In the genomic region with DNA sequence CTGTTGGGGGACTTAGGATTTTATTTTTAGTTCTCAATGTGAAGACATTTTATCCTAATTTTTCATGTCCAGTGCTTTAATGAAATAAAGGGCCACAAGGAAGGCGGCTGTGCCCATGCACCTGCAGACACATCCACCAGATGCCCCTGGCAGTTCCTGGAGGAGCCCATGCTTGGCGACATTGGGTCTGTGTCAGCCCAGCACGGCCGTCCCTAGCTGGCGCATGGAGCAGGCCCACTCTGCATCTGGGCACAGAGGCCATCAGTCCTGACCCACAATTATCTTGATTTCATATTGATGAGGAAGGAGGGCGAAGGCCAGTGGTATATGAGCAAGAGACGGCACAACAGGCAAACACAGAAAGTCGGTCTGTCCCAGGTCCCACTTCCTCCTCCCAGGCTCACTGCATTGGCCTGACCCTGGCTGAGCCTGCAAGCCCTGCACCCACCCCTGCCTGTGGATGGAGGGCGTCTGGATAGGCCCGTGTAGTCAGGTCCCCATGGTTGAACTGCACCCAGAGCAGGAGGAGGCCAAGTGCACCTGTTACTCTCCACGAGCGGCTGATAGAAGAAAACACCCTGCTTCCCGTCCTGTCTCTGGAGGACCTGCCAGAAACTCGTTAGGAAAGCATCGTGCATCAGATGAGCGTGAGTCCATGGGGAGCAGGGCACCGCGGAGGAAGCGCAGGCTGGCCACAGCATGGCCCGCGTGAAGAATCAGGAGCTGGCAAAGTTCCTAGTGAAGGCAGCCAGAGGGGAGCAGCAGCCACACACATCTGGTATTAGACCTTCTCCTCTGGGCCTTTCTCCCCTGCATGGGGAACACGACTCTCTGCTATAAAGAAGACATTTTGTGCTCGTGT, we compare ENCODE assay signal across 20 cellular contexts.
"Had no signal": no experiment of that assay in that cellular context is flagged by ENCODE, and none has a peak within 500 bp of the region (broad histone marks: within the 10 kb centered on the region; RNA-seq: fewer than 3 reads in every experiment).

No MANE protein-coding gene starts in this region.

- H2AFZ ChIP-seq: hepatocyte had no signal

- H3K27me3 Mint-ChIP-seq: activated CD4-positive, alpha-beta T cell treated with anti-CD3 and anti-CD28 coated beads, Interleukin-2, amount 10 ng/mL, durations not matched to agents 7 days and 5 days; activated naive CD8-positive, alpha-beta T cell treated with anti-CD3 and anti-CD28 coated beads, Interleukin-2, amount 10 ng/mL, durations not matched to agents 7 days and 5 days; activated T-cell treated with anti-CD3 and anti-CD28 coated beads, Interleukin-2, amount 50 U/mL, for 24 hours; stimulated activated naive CD8-positive, alpha-beta T cell treated with anti-CD3 and anti-CD28 coated beads, Interleukin-15, amount 100 ng/mL, for 72 hours had no signal

- H3K9me3 ChIP-seq: lower lobe of right lung, prostate gland, right atrium auricular region, suprapubic skin had no signal

- H3K27ac Mint-ChIP-seq: activated CD4-positive, alpha-beta T cell treated with anti-CD3 and anti-CD28 coated beads, Interleukin-2, amount 10 ng/mL, durations not matched to agents 7 days and 5 days; activated CD8-positive, alpha-beta T cell treated with anti-CD3 and anti-CD28 coated beads, Interleukin-2, amount 10 ng/mL, durations not matched to agents 7 days and 5 days; activated naive CD8-positive, alpha-beta T cell treated with anti-CD3 and anti-CD28 coated beads, Interleukin-2, amount 10 ng/mL, durations not matched to agents 7 days and 5 days; activated T-cell treated with anti-CD3 and anti-CD28 coated beads, Interleukin-2, amount 50 U/mL, for 24 hours; activated T-helper 2 cell treated with anti-CD3 and anti-CD28 coated beads, Interferon-gamma antibody, Interleukin-2, Interleukin-4, amounts not matched to agents 10 μg/mL and 5 μg/mL and 100 μg/mL, durations not matched to agents 14 hours and 24 hours and 36 hours; nephron; type B pancreatic cell had no signal

- H3K4me1 Mint-ChIP-seq: activated CD4-positive, alpha-beta T cell treated with anti-CD3 and anti-CD28 coated beads, Interleukin-2, amount 10 ng/mL, durations not matched to agents 7 days and 5 days; stimulated activated naive CD8-positive, alpha-beta T cell treated with anti-CD3 and anti-CD28 coated beads, Interleukin-15, amount 100 ng/mL, for 72 hours had no signal

- H3K79me2 ChIP-seq: hepatocyte had no signal

- H3K9me3 Mint-ChIP-seq: activated naive CD8-positive, alpha-beta T cell treated with anti-CD3 and anti-CD28 coated beads, Interleukin-2, amount 10 ng/mL, durations not matched to agents 7 days and 5 days; activated T-cell treated with anti-CD3 and anti-CD28 coated beads, Interleukin-2, amount 50 U/mL, for 24 hours; activated T-helper 2 cell treated with anti-CD3 and anti-CD28 coated beads, Interferon-gamma antibody, Interleukin-2, Interleukin-4, amounts not matched to agents 10 μg/mL and 5 μg/mL and 100 μg/mL, durations not matched to agents 14 hours and 24 hours and 36 hours had no signal

- H3K4me1 ChIP-seq: lower lobe of right lung, prostate gland, right atrium auricular region, suprapubic skin had no signal

- H3K27ac ChIP-seq: hepatocyte, lower lobe of right lung, prostate gland, right atrium auricular region, suprapubic skin had no signal

- H3K27me3 ChIP-seq: hepatocyte, right atrium auricular region had no signal

- H3K4me3 ChIP-seq: hepatocyte, lower lobe of right lung, prostate gland, right atrium auricular region, suprapubic skin had no signal

- H3K4me2 ChIP-seq: hepatocyte had no signal

- DNase-seq: activated CD4-positive, alpha-beta T cell treated with anti-CD3 and anti-CD28 coated beads, Interleukin-2, amount 10 ng/mL, durations not matched to agents 7 days and 5 days; activated CD8-positive, alpha-beta T cell treated with anti-CD3 and anti-CD28 coated beads, Interleukin-2, amount 10 ng/mL, durations not matched to agents 7 days and 5 days; activated naive CD4-positive, alpha-beta T cell treated with Interleukin-2 at 50 U/mL for 16 hours; activated naive CD8-positive, alpha-beta T cell treated with anti-CD3 and anti-CD28 coated beads, Interleukin-2, amount 10 ng/mL, durations not matched to agents 7 days and 5 days; activated T-cell treated with anti-CD3 and anti-CD28 coated beads, Interleukin-2, amount 50 U/mL, for 24 hours; dermis blood vessel endothelial cell; effector memory CD4-positive, alpha-beta T cell; foreskin fibroblast; lower lobe of right lung; occipital lobe; stimulated activated CD4-positive, alpha-beta T cell treated with anti-CD3 and anti-CD28 coated beads, Interleukin-2, amount 100 ng/mL, for 48 hours; stimulated activated naive CD8-positive, alpha-beta T cell treated with anti-CD3 and anti-CD28 coated beads, Interleukin-15, amount 100 ng/mL, for 72 hours; T1000 had no signal

- H3K36me3 ChIP-seq: lower lobe of right lung, prostate gland, right atrium auricular region, suprapubic skin had no signal

- H3K36me3 Mint-ChIP-seq: activated naive CD8-positive, alpha-beta T cell treated with anti-CD3 and anti-CD28 coated beads, Interleukin-2, amount 10 ng/mL, durations not matched to agents 7 days and 5 days; type B pancreatic cell had no signal

- H3K4me3 Mint-ChIP-seq: activated CD4-positive, alpha-beta T cell treated with anti-CD3 and anti-CD28 coated beads, Interleukin-2, amount 10 ng/mL, durations not matched to agents 7 days and 5 days; activated CD8-positive, alpha-beta T cell treated with anti-CD3 and anti-CD28 coated beads, Interleukin-2, amount 10 ng/mL, durations not matched to agents 7 days and 5 days; activated naive CD8-positive, alpha-beta T cell treated with anti-CD3 and anti-CD28 coated beads, Interleukin-2, amount 10 ng/mL, durations not matched to agents 7 days and 5 days; activated T-cell treated with anti-CD3 and anti-CD28 coated beads, Interleukin-2, amount 50 U/mL, for 24 hours; nephron; stimulated activated naive CD8-positive, alpha-beta T cell treated with anti-CD3 and anti-CD28 coated beads, Interleukin-15, amount 100 ng/mL, for 72 hours; type B pancreatic cell had no signal
